8 cellular contexts compared by ENCODE assay signal in genomic region chr3:38119248-38119544, GRCh38.
"Had no signal": no experiment of that assay in that cellular context is flagged by ENCODE, and none has a peak within 500 bp of the region (broad histone marks: within the 10 kb centered on the region; RNA-seq: fewer than 3 reads in every experiment).

No MANE protein-coding gene starts in this region.

- ATAC-seq: gastrocnemius medialis had no signal

- H3K27ac ChIP-seq: gastrocnemius medialis, transverse colon had no signal

- H3K9me3 ChIP-seq: gastrocnemius medialis, SK-N-SH, transverse colon had no signal

- H3K4me1 ChIP-seq: gastrocnemius medialis, transverse colon had no signal

- H3K4me3 ChIP-seq: gastrocnemius medialis, smooth muscle cell, transverse colon had no signal

- DNase-seq: activated CD4-positive, alpha-beta T cell treated with anti-CD3 and anti-CD28 coated beads, Interleukin-2, amount 50 U/mL, for 48 hours; activated CD4-positive, CD25-positive, alpha-beta regulatory T cell; kidney glomerular epithelial cell; mesendoderm; SK-N-SH; transverse colon had no signal

- H3K27me3 ChIP-seq: gastrocnemius medialis, transverse colon had no signal
